Comparison of ENCODE assay signal across 2 cellular contexts in genomic region chr21:46402421-46402820, GRCh38.
TF ChIP-seq lines count a peak whose summit lies in the region.

No MANE protein-coding gene starts in this region.

TF ChIP-seq in K562, 482 proteins besides CTCF, POLR2A, EP300 and RAD21:
- TF ChIP-seq FOXK1 (CRISPR knock-in tag; IDR thresholded peaks at IDR 0.05; ENCODE audit: borderline replicate concordance) (no peak), EZH2 (IDR thresholded peaks at IDR 0.05; ENCODE audit: borderline replicate concordance, low read depth, low read length) (no peak), CUX1 (CRISPR knock-in tag; IDR thresholded peaks at IDR 0.05) (no peak), MNT (conservative IDR thresholded peaks at IDR 0.05) (no peak), ETS1 (conservative IDR thresholded peaks at IDR 0.05; ENCODE audit: control insufficient read depth, low read depth, low read length) (no peak)

TF ChIP-seq in HepG2, 621 proteins besides CTCF, POLR2A, EP300 and RAD21:
- TF ChIP-seq STAG1 (CRISPR knock-in tag; IDR thresholded peaks at IDR 0.05), result 0 out of 2 replicates have a peak, but pooled peaks have one; percentile 18
- no peak for TF ChIP-seq HHEX (CRISPR knock-in tag; IDR thresholded peaks at IDR 0.05)
